In genomic region chr1:110963666-110964399, GRCh38 we compare ENCODE assay signal across 8 cellular contexts.
DNase-seq lines count a peak whose midpoint lies in the region; ATAC-seq lines count a peak whose summit lies in the region.

Gene LRIF1, minus strand, starts transcription at chr1:110963922. Its CDS starts 234 bp downstream, at chr1:110963688.

- DNase-seq in NCI-H2029 treated with DMSO at 0.1 percent for 48 hours (lab: John Stamatoyannopoulos, UW), result peak; percentile 61
- peak; percentile 99 for DNase-seq in T1000 (lab: John Stamatoyannopoulos, UW)
- peak; percentile 100 for DNase-seq in astrocyte of the hippocampus (ENCODE audit: low read depth, low spot score)
- peak; percentile 96 to 97 for DNase-seq in hippocampal formation (lab: John Stamatoyannopoulos, UW)
- peak; percentile 96 for DNase-seq in retina
- no peak for DNase-seq in NCI-H1048 (lab: John Stamatoyannopoulos, UW)

- peak; percentile 97 for ATAC-seq in GM18502 (IDR thresholded peaks at IDR 0.05; ENCODE audit: poor library complexity, unreplicated experiment)
- ATAC-seq in HG02970 (IDR thresholded peaks at IDR 0.05; ENCODE audit: low FRiP score, unreplicated experiment), result peak; percentile 98
